ENCODE assay signal across 2 cellular contexts in the genomic region with DNA sequence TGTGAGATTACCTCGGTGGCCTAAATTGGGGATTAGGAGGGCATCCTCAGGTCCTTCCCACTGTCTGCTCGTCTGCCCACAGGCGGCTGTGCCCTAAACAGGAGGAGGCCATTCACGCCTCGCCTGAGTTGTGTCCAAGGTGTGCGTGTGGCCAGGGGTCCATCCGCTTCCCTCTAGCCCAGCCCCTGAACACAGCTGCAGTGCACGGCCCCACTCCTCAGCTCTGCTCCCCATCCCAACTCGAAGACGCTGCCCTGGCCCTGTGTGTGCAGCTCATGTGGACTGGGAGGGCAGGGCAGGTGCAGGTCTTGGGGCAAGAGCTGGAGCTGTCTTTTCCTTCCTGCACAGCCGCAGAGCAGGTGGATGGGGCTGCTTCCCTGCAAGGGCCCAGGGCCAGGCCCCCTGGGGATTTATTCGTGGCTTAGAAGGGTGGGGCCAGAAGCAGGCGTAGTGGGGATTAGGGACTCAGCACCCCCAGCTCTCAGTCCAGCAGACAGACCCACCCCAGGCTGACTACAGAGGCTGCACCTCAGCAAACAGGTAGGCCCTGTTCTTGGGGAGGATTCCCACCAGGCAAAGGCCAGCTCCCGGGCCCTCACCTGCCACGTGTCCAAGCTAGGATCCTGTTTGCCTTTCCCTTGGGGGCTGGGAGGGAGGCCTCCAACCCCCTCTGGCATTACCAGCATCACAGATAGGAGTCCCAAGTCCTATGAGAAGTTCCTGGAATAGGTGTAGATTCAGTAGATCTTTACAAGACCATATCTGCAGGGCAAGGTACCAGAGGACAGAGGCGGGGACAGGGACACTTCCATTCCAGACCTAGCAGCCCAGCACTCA.
TF ChIP-seq lines count a peak whose summit lies in the region.

No MANE protein-coding gene starts in this region.

TF ChIP-seq in HepG2, 621 proteins besides CTCF, POLR2A, EP300 and RAD21:
- TF ChIP-seq, protein P1, sequence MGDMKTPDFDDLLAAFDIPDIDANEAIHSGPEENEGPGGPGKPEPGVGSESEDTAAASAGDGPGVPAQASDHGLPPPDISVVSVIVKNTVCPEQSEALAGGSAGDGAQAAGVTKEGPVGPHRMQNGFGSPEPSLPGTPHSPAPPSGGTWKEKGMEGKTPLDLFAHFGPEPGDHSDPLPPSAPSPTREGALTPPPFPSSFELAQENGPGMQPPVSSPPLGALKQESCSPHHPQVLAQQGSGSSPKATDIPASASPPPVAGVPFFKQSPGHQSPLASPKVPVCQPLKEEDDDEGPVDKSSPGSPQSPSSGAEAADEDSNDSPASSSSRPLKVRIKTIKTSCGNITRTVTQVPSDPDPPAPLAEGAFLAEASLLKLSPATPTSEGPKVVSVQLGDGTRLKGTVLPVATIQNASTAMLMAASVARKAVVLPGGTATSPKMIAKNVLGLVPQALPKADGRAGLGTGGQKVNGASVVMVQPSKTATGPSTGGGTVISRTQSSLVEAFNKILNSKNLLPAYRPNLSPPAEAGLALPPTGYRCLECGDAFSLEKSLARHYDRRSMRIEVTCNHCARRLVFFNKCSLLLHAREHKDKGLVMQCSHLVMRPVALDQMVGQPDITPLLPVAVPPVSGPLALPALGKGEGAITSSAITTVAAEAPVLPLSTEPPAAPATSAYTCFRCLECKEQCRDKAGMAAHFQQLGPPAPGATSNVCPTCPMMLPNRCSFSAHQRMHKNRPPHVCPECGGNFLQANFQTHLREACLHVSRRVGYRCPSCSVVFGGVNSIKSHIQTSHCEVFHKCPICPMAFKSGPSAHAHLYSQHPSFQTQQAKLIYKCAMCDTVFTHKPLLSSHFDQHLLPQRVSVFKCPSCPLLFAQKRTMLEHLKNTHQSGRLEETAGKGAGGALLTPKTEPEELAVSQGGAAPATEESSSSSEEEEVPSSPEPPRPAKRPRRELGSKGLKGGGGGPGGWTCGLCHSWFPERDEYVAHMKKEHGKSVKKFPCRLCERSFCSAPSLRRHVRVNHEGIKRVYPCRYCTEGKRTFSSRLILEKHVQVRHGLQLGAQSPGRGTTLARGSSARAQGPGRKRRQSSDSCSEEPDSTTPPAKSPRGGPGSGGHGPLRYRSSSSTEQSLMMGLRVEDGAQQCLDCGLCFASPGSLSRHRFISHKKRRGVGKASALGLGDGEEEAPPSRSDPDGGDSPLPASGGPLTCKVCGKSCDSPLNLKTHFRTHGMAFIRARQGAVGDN (CRISPR knock-in tag; IDR thresholded peaks at IDR 0.05) = 0 out of 2 replicates have a peak, but pooled peaks have one; percentile 10
- no peak for TF ChIP-seq KAT7 (CRISPR knock-in tag; IDR thresholded peaks at IDR 0.05; ENCODE audit: borderline replicate concordance)

TF ChIP-seq in HEK293T, 16 proteins besides CTCF, POLR2A, EP300 and RAD21:
- TF ChIP-seq FOXK2 (IDR thresholded peaks at IDR 0.05) (no peak), ELF4 (IDR thresholded peaks at IDR 0.05) (no peak), ARNT (IDR thresholded peaks at IDR 0.05) (no peak), CTBP1 (IDR thresholded peaks at IDR 0.05; ENCODE audit: borderline replicate concordance) (no peak), NFRKB (IDR thresholded peaks at IDR 0.05) (no peak), LEF1 (IDR thresholded peaks at IDR 0.05; ENCODE audit: borderline replicate concordance) (no peak), TARDBP (IDR thresholded peaks at IDR 0.05) (no peak), FOXM1 (IDR thresholded peaks at IDR 0.05; ENCODE audit: borderline replicate concordance) (no peak), HDGF (IDR thresholded peaks at IDR 0.05; ENCODE audit: borderline replicate concordance) (no peak)
